11 cellular contexts compared by ENCODE assay signal in genomic region chr6:132202569-132202968, GRCh38.
DNase-seq lines count a peak whose midpoint lies in the region; ATAC-seq and TF ChIP-seq lines count a peak whose summit lies in the region.
"Had no signal": no experiment of that assay in that cellular context is flagged by ENCODE, and none has a peak within 500 bp of the region (broad histone marks: within the 10 kb centered on the region; RNA-seq: fewer than 3 reads in every experiment).

No MANE protein-coding gene starts in this region.

- peaks cover 10% of the 10 kb centered on the region for H3K9me3 Mint-ChIP-seq in glutamatergic neuron (ENCODE audit: unreplicated experiment)

- peaks cover 20% of the 10 kb centered on the region for H3K4me1 Mint-ChIP-seq in glutamatergic neuron (ENCODE audit: low read depth, unreplicated experiment)
- H3K4me1 Mint-ChIP-seq: CD14-positive monocyte had no signal

- no peak for ATAC-seq in GM21526 (IDR thresholded peaks at IDR 0.05; ENCODE audit: low FRiP score, unreplicated experiment)
- ATAC-seq in GM19397 (IDR thresholded peaks at IDR 0.05; ENCODE audit: unreplicated experiment), result no peak
- no peak for ATAC-seq in stimulated activated naive CD8-positive, alpha-beta T cell treated with anti-CD3 and anti-CD28 coated beads, Interleukin-15, Interleukin-2, amounts not matched to agents 100 U/mL and 50 U/mL, for 24 hours

- H3K27ac Mint-ChIP-seq in glutamatergic neuron (ENCODE audit: unreplicated experiment), result peak overlapping the region; percentile 94
- H3K27ac Mint-ChIP-seq: CD14-positive monocyte had no signal

- peak overlapping the region; percentile 72 for H3K4me3 Mint-ChIP-seq in glutamatergic neuron (ENCODE audit: unreplicated experiment)
- H3K4me3 Mint-ChIP-seq: CD14-positive monocyte had no signal

- no peak for TF ChIP-seq CTCF in glutamatergic neuron (IDR thresholded peaks at IDR 0.05; ENCODE audit: partially characterized antibody, unreplicated experiment)

- peaks cover 6% of the 10 kb centered on the region for H3K36me3 Mint-ChIP-seq in glutamatergic neuron (ENCODE audit: unreplicated experiment)
- H3K36me3 Mint-ChIP-seq: CD14-positive monocyte had no signal

- peaks cover 3% of the 10 kb centered on the region for H3K27me3 Mint-ChIP-seq in glutamatergic neuron (ENCODE audit: unreplicated experiment)

- DNase-seq in AG20443 (ENCODE audit: low spot score) (peak; percentile 75), amniotic epithelial cell (ENCODE audit: low read depth) (peak; percentile 50), glutamatergic neuron (peak; percentile 38), retina (peak; percentile 10), DMS79 (lab: John Stamatoyannopoulos, UW) (no peak)
- no peak for DNase-seq in stimulated activated naive CD8-positive, alpha-beta T cell treated with anti-CD3 and anti-CD28 coated beads, Interleukin-15, Interleukin-2, amounts not matched to agents 100 U/mL and 50 U/mL, for 24 hours
- DNase-seq: activated naive CD4-positive, alpha-beta T cell treated with anti-CD3 and anti-CD28 coated beads, Interleukin-2, amount 50 U/mL, for 16 hours; kidney glomerular epithelial cell had no signal

Comparison
In these comparisons a context has a peak if more than half of its experiments do, and no peak if none do; other contexts are left out.
1. DNase-seq: peak in AG20443 (single experiment), amniotic epithelial cell (single experiment), glutamatergic neuron (single experiment) and retina (single experiment); none in DMS79 (single experiment) and stimulated activated naive CD8-positive, alpha-beta T cell treated with anti-CD3 and anti-CD28 coated beads, Interleukin-15, Interleukin-2, amounts not matched to agents 100 U/mL and 50 U/mL, for 24 hours (single experiment).